In genomic region chr16:88977028-88977844, GRCh38 we compare ENCODE assay signal across 8 cellular contexts. TPM values are rescaled to one million over a fixed set of nuclear protein-coding genes. Genes with fewer than 3 reads are reported as not detected.
DNase-seq lines count a peak whose midpoint lies in the region; ATAC-seq, FAIRE-seq and TF ChIP-seq lines count a peak whose summit lies in the region.

TSS of gene CBFA2T3 (minus strand) at chr16:88977207. CDS start at chr16:88976807, 400 bp downstream.

- no peaks in the 10 kb centered on the region for H3K36me3 Mint-ChIP-seq in glutamatergic neuron (ENCODE audit: unreplicated experiment)

- peak; percentile 65 for DNase-seq in NOMO-1 treated with dmso at 0.1 percent for 144 hours (lab: John Stamatoyannopoulos, UW; ENCODE audit: unreplicated experiment)
- peak; percentile 76 for DNase-seq in glutamatergic neuron
- peak; percentile 78 for DNase-seq in pulmonary artery endothelial cell (ENCODE audit: low read depth, low spot score)
- no peak for DNase-seq in small intestine
- DNase-seq in NK-92 treated with Interleukin-12 subunit alpha and Interleukin-12 subunit beta, amount 100 ng/mL, for 24 hours (lab: John Stamatoyannopoulos, UW): no peak
- no peak for DNase-seq in HuH-7.5 (ENCODE audit: low spot score)

- no peak within 1 kb of the TSS for H3K4me3 Mint-ChIP-seq in glutamatergic neuron (ENCODE audit: unreplicated experiment)

- FAIRE-seq in small intestine (lab: Jason Lieb, UNC): no peak

- WGBS in small intestine, 3 donors: 41 to 50% (median 46%) methylated on average over 23 to 31 of the region's 31 CpGs

- H3K27me3 Mint-ChIP-seq in glutamatergic neuron (ENCODE audit: unreplicated experiment): peaks cover 5% of the 10 kb centered on the region

- no peaks in the 10 kb centered on the region for H3K9me3 ChIP-seq in small intestine (ENCODE audit: control insufficient read depth, low read depth)

- no peak within 1 kb of the TSS for H3K4me3 ChIP-seq in small intestine (ENCODE audit: low read depth in 1 of 2, low read length in 2 of 2)

- ATAC-seq in HG03135 (IDR thresholded peaks at IDR 0.05; ENCODE audit: unreplicated experiment): no peak

- no peak for TF ChIP-seq CTCF in glutamatergic neuron (IDR thresholded peaks at IDR 0.05; ENCODE audit: partially characterized antibody, unreplicated experiment)

- peaks cover 9% of the 10 kb centered on the region for H3K4me1 Mint-ChIP-seq in glutamatergic neuron (ENCODE audit: low read depth, unreplicated experiment)

- H3K36me3 ChIP-seq in small intestine (ENCODE audit: control insufficient read depth in 2 of 2, insufficient read depth in 2 of 2, low read length in 2 of 2): no peaks in the 10 kb centered on the region

- peaks cover 3% of the 10 kb centered on the region for H3K9me3 Mint-ChIP-seq in glutamatergic neuron (ENCODE audit: unreplicated experiment)

- H3K4me1 ChIP-seq in small intestine (ENCODE audit: control insufficient read depth in 2 of 2, insufficient read depth in 1 of 2, low read depth in 1 of 2, low read length in 1 of 2): peaks cover 0 to 3% of the 10 kb centered on the region in 2 donors

- peaks cover 0 to 3% of the 10 kb centered on the region in 2 donors for H3K27me3 ChIP-seq in small intestine (ENCODE audit: control insufficient read depth in 2 of 2, insufficient read depth in 2 of 2, low read length in 2 of 2)

- H3K27ac Mint-ChIP-seq in glutamatergic neuron (ENCODE audit: unreplicated experiment): no peak within 1 kb of the TSS

- peak; percentile 34 for TF ChIP-seq POLR2A in GM10847 (IDR thresholded peaks at IDR 0.05; ENCODE audit: extremely low read depth, insufficient read length)

- peak within 1 kb of the TSS in 1 of 2 donors; percentile 3 for H3K27ac ChIP-seq in small intestine (ENCODE audit: low read depth in 1 of 2, low read length in 1 of 2)

RNA-seq across cellular contexts. Expression of gene CBFA2T3, which starts in this region (rescaled TPM):
- total RNA-seq in glutamatergic neuron (ENCODE audit: unreplicated experiment): 126 TPM
- total RNA-seq in pulmonary artery endothelial cell: not detected in 2 replicates
- 1 to 10 TPM; 1.4 to 5.7 (median 2.5) TPM for polyA plus RNA-seq in small intestine

Comparison
In these comparisons a context has a peak if more than half of its experiments do, and no peak if none do; other contexts are left out.
1. RNA of gene CBFA2T3 (total RNA-seq): 126 TPM in glutamatergic neuron (single experiment); not detected in pulmonary artery endothelial cell; every median in the first group is over 100 times any median in the second.
2. Peak in DNase-seq in pulmonary artery endothelial cell; RNA of the gene not detected or under 1 TPM.
3. DNase-seq: peak in NOMO-1 treated with dmso at 0.1 percent for 144 hours (single experiment) and glutamatergic neuron (single experiment); none in small intestine (single experiment), NK-92 treated with Interleukin-12 subunit alpha and Interleukin-12 subunit beta, amount 100 ng/mL, for 24 hours (single experiment) and HuH-7.5 (single experiment).